Comparison of ENCODE assay signal across 8 cellular contexts in the genomic region with DNA sequence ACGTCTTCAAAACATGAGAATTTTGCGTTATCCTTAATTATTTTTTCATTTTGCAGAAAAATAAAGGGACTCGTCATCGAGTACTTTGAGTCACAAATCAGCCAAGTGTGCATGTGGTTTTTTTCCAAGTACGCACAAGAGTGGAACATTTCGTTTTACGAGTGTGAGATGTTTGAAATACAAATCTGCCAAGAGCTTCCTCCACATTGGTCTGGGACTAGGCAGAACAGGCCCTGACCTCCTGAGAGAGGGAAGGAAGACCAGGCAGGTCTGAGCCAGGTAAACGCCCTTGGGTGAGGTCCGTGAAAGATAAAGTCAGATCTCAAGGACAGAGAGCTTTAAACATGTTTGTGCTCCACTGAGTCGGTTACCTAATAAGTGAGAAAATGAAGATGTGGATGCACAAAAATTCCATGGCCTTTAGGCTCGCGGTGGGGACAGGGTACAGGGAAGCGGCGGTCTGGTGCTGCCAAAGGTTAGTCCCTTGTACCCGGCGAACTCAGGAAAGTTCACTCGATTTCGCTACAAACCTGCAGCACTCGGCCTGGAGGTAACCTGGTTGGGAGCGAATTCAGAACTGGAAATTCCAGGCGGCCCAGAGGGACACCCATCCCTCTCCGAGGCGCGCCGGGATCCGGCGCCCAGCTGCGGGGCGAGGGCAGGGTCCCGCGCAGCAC. TPM values are rescaled to one million over a fixed set of nuclear protein-coding genes. Genes with fewer than 3 reads are reported as not detected.
DNase-seq lines count a peak whose midpoint lies in the region; ATAC-seq and TF ChIP-seq lines count a peak whose summit lies in the region.

No MANE protein-coding gene starts in this region.

- TF ChIP-seq CTCF in A673 (conservative IDR thresholded peaks at IDR 0.05; ENCODE audit: low read depth, low read length) (no peak), ascending aorta (IDR thresholded peaks at IDR 0.05) (no peak), GM13977 (IDR thresholded peaks at IDR 0.05; ENCODE audit: extremely low read depth, insufficient read depth, missing control alignments) (no peak)

- H3K36me3 ChIP-seq in A673 (ENCODE audit: insufficient read depth, low read length, poor library complexity, severe bottlenecking) (no peaks in the 10 kb centered on the region), ascending aorta (no peaks in the 10 kb centered on the region), iPS-18a (ENCODE audit: control insufficient read depth, low read depth, low read length) (no peaks in the 10 kb centered on the region), skeletal muscle tissue (ENCODE audit: control insufficient read depth in 3 of 3, insufficient read depth in 3 of 3, low read length in 3 of 3) (no peaks in the 10 kb centered on the region)

- H3K27me3 ChIP-seq in A673 (replicated peaks; ENCODE audit: insufficient read depth, low read depth, low read length, poor library complexity) (no peaks in the 10 kb centered on the region), ascending aorta (no peaks in the 10 kb centered on the region), iPS-18a (ENCODE audit: control insufficient read depth, insufficient read depth, low read length) (peaks cover 18% of the 10 kb centered on the region), skeletal muscle tissue (ENCODE audit: control insufficient read depth in 3 of 3, insufficient read depth in 3 of 3, low read length in 3 of 3) (no peaks in the 10 kb centered on the region)

- peaks cover 24% of the 10 kb centered on the region for H3K4me1 ChIP-seq in A673 (ENCODE audit: insufficient read depth, low read length, poor library complexity, severe bottlenecking)
- peaks cover 6 to 16% of the 10 kb centered on the region in 2 donors for H3K4me1 ChIP-seq in ascending aorta
- H3K4me1 ChIP-seq in iPS-18a (ENCODE audit: control insufficient read depth, low read depth, low read length): peaks cover 34% of the 10 kb centered on the region
- peaks cover 17 to 31% (median 27%) of the 10 kb centered on the region in 3 donors for H3K4me1 ChIP-seq in skeletal muscle tissue (ENCODE audit: control insufficient read depth in 3 of 3, insufficient read depth in 3 of 3, low read length in 3 of 3)

- H3K9me3 ChIP-seq in A673 (ENCODE audit: low read depth, low read length, poor library complexity, severe bottlenecking) (no peaks in the 10 kb centered on the region), ascending aorta (no peaks in the 10 kb centered on the region), iPS-18a (ENCODE audit: control insufficient read depth, low read depth, low read length) (no peaks in the 10 kb centered on the region), skeletal muscle tissue (ENCODE audit: control insufficient read depth in 3 of 3, low read length in 3 of 3) (no peaks in the 10 kb centered on the region)

- H3K9ac ChIP-seq in iPS-18a (ENCODE audit: low read length): peak overlapping the region; percentile 87
- peak overlapping the region; percentile 74 to 99 (median 82) for H3K9ac ChIP-seq in skeletal muscle tissue (ENCODE audit: low read depth in 1 of 3, low read length in 3 of 3)

- POLR2A ChIA-PET in A673 (lab: Charles Lee; ENCODE audit: low non-redundant PET): interaction anchor here (0.6 kb wide), 1 partner anchor 105 kb away, joined by 5 read pairs; no protein-coding TSS in a partner anchor

- DNase-seq in A673 (ENCODE audit: low spot score) (no peak), ascending aorta (ENCODE audit: low spot score in 2 of 2) (no peak), GM13977 (ENCODE audit: low spot score) (no peak), T-helper 9 cell (no peak)

- H3K4me3 ChIP-seq in A673 (ENCODE audit: low read depth, low read length, poor library complexity, severe bottlenecking) (peak overlapping the region; percentile 98), ascending aorta (peak overlapping the region; percentile 99 to 100), iPS-18a (ENCODE audit: low read length) (peak overlapping the region; percentile 84), skeletal muscle tissue (ENCODE audit: low read length in 3 of 3) (peak overlapping the region; percentile 81 to 99 (median 82))

- CTCF ChIA-PET in A673 (lab: Charles Lee): interaction anchor here (0.5 kb wide), 1 partner anchor 281 kb away, joined by 3 read pairs; no protein-coding TSS in a partner anchor

- H3K27ac ChIP-seq in A673 (ENCODE audit: low read depth, low read length, poor library complexity, severe bottlenecking): no peak overlapping the region
- peak overlapping the region; percentile 100 for H3K27ac ChIP-seq in ascending aorta
- H3K27ac ChIP-seq in iPS-18a (ENCODE audit: low read length): no peak overlapping the region
- H3K27ac ChIP-seq in skeletal muscle tissue (ENCODE audit: low read depth, low read length): peak overlapping the region; percentile 60

- in situ Hi-C loops in GM13977 (cut with MboI; ENCODE audit: low pct_unique_long_range_greater_than_20kb, low sequenced_read_pairs, unreplicated experiment): no loop called here

- ATAC-seq in GM18867 (IDR thresholded peaks at IDR 0.05; ENCODE audit: unreplicated experiment) (peak; percentile 18), HG03460 (IDR thresholded peaks at IDR 0.05; ENCODE audit: unreplicated experiment) (peak; percentile 8)

- intact Hi-C loops in A673 (cut with micrococcal nuclease; ENCODE audit: unreplicated experiment) (loop anchor here (10.0 kb wide), 1 partner anchor 342 kb away; no protein-coding TSS in a partner anchor), ascending aorta (cut with DNase I) (loop anchor here (1.0 to 10.0 kb wide), 8 partner anchors 71 to 1355 kb away; a partner anchor contains a TSS)

- TSS peak; percentile 36 for BruUV-seq in A673 (replicated peaks; lab: Mats Ljungman, UMichigan)

RNA-seq across cellular contexts. Expression of a gene that starts 0.4 kb away (rescaled TPM):
- total RNA-seq in A673 (2021): 168 and 190 TPM in 2 replicates
- 345 TPM for total RNA-seq in ascending aorta
- 75.2 TPM for total RNA-seq in skeletal muscle tissue

Comparison
In these comparisons a context has a peak if more than half of its experiments do, and no peak if none do; other contexts are left out.
1. H3K27ac ChIP-seq: peak in ascending aorta (2 of 2) and skeletal muscle tissue (single experiment); none in A673 (single experiment) and iPS-18a (single experiment).
2. Peak in every context shown above with its lines, with median percentiles within 50 percentile points of each other: H3K4me3 ChIP-seq.